Comparison of ENCODE assay signal across 8 cellular contexts in genomic region chrX:118115948-118116307, GRCh38. TPM values are rescaled to one million over a fixed set of nuclear protein-coding genes. Genes with fewer than 3 reads are reported as not detected.
DNase-seq lines count a peak whose midpoint lies in the region; ATAC-seq, FAIRE-seq and TF ChIP-seq lines count a peak whose summit lies in the region.

No MANE protein-coding gene starts in this region.

- no peak for FAIRE-seq in D721Med (lab: Jason Lieb, UNC)

- no peaks in the 10 kb centered on the region for H3K36me3 Mint-ChIP-seq in HFFc6 (ENCODE audit: low read depth)
- no peaks in the 10 kb centered on the region for H3K36me3 Mint-ChIP-seq in activated naive CD8-positive, alpha-beta T cell
- H3K36me3 Mint-ChIP-seq in stimulated activated effector memory CD8-positive, alpha-beta T cell treated with anti-CD3 and anti-CD28 coated beads, Interleukin-12 subunit alpha, Interleukin-12 subunit beta, amount 100 ng/mL, for 72 hours = no peaks in the 10 kb centered on the region

- H3K4me1 Mint-ChIP-seq in HFFc6 (ENCODE audit: low read depth) = no peaks in the 10 kb centered on the region
- H3K4me1 Mint-ChIP-seq in activated naive CD8-positive, alpha-beta T cell (ENCODE audit: low read depth) = peaks cover 10% of the 10 kb centered on the region
- peaks cover 6% of the 10 kb centered on the region for H3K4me1 Mint-ChIP-seq in stimulated activated effector memory CD8-positive, alpha-beta T cell treated with anti-CD3 and anti-CD28 coated beads, Interleukin-12 subunit alpha, Interleukin-12 subunit beta, amount 100 ng/mL, for 72 hours

- DNase-seq in HFFc6 (no peak), iPS DF 6.9 (ENCODE audit: low read depth, low spot score) (no peak), D721Med (ENCODE audit: insufficient read length, low spot score) (no peak), omental fat pad (ENCODE audit: low spot score) (no peak)
- no peak for DNase-seq in stimulated activated effector memory CD8-positive, alpha-beta T cell treated with anti-CD3 and anti-CD28 coated beads, Interleukin-12 subunit alpha, Interleukin-12 subunit beta, amount 100 ng/mL, for 72 hours (ENCODE audit: low spot score in 2 of 2)
- DNase-seq in effector memory CD4-positive, alpha-beta T cell = no peak

- no peaks in the 10 kb centered on the region for H3K9me3 ChIP-seq in iPS DF 6.9 (ENCODE audit: control insufficient read depth, insufficient read depth, low read length)
- no peaks in the 10 kb centered on the region for H3K9me3 ChIP-seq in effector memory CD4-positive, alpha-beta T cell (ENCODE audit: control insufficient read depth, low read length)

- H3K27me3 ChIP-seq in iPS DF 6.9 (ENCODE audit: control insufficient read depth, insufficient read depth, low read length) = no peaks in the 10 kb centered on the region
- no peaks in the 10 kb centered on the region for H3K27me3 ChIP-seq in effector memory CD4-positive, alpha-beta T cell (replicated peaks; ENCODE audit: control insufficient read depth, insufficient read depth, low read length, poor library complexity, severe bottlenecking)

- TF ChIP-seq CTCF in HFFc6 (IDR thresholded peaks at IDR 0.05) (no peak), D721Med (IDR thresholded peaks at IDR 0.05; ENCODE audit: insufficient read depth, missing control alignments) (no peak), omental fat pad (IDR thresholded peaks at IDR 0.05) (no peak)

- H3K27ac Mint-ChIP-seq in HFFc6 = no peak overlapping the region
- H3K27ac Mint-ChIP-seq in activated naive CD8-positive, alpha-beta T cell = peak overlapping the region; percentile 72
- H3K27ac Mint-ChIP-seq in stimulated activated effector memory CD8-positive, alpha-beta T cell treated with anti-CD3 and anti-CD28 coated beads, Interleukin-12 subunit alpha, Interleukin-12 subunit beta, amount 100 ng/mL, for 72 hours = no peak overlapping the region

- peak overlapping the region; percentile 81; the same call in 1 of the 2 replicates for H3K4me3 ChIP-seq in iPS DF 6.9 (ENCODE audit: low read length)
- no peak overlapping the region for H3K4me3 ChIP-seq in effector memory CD4-positive, alpha-beta T cell (ENCODE audit: insufficient read depth, low read depth, low read length, poor library complexity, severe bottlenecking)

- no peak for ATAC-seq in stimulated activated effector memory CD8-positive, alpha-beta T cell treated with anti-CD3 and anti-CD28 coated beads, Interleukin-12 subunit alpha, Interleukin-12 subunit beta, amount 100 ng/mL, for 72 hours
- no peak for ATAC-seq in HG02884 (IDR thresholded peaks at IDR 0.05; ENCODE audit: unreplicated experiment)
- ATAC-seq in omental fat pad (ENCODE audit: low FRiP score) = no peak

- no peaks in the 10 kb centered on the region; the same call in none of the 2 replicates for H3K27me3 Mint-ChIP-seq in HFFc6 (ENCODE audit: insufficient read depth)
- H3K27me3 Mint-ChIP-seq in activated naive CD8-positive, alpha-beta T cell = peaks cover 5% of the 10 kb centered on the region

- peak overlapping the region; percentile 73 for H3K4me3 Mint-ChIP-seq in HFFc6
- H3K4me3 Mint-ChIP-seq in activated naive CD8-positive, alpha-beta T cell = peak overlapping the region; percentile 80
- H3K4me3 Mint-ChIP-seq in stimulated activated effector memory CD8-positive, alpha-beta T cell treated with anti-CD3 and anti-CD28 coated beads, Interleukin-12 subunit alpha, Interleukin-12 subunit beta, amount 100 ng/mL, for 72 hours = peak overlapping the region; percentile 50

- no CpG with 5 or more reads among the region's 11 CpGs for WGBS in iPS DF 6.9 (ENCODE audit: insufficient coverage, insufficient read length)

- H3K27ac ChIP-seq in iPS DF 6.9 (ENCODE audit: low read length) = no peak overlapping the region
- no peak overlapping the region for H3K27ac ChIP-seq in effector memory CD4-positive, alpha-beta T cell (ENCODE audit: insufficient read depth, low read length, poor library complexity, severe bottlenecking)

- H3K9me3 Mint-ChIP-seq in HFFc6 = no peaks in the 10 kb centered on the region
- H3K9me3 Mint-ChIP-seq in activated naive CD8-positive, alpha-beta T cell (ENCODE audit: low read depth) = no peaks in the 10 kb centered on the region
- H3K9me3 Mint-ChIP-seq in stimulated activated effector memory CD8-positive, alpha-beta T cell treated with anti-CD3 and anti-CD28 coated beads, Interleukin-12 subunit alpha, Interleukin-12 subunit beta, amount 100 ng/mL, for 72 hours = no peaks in the 10 kb centered on the region

- H3K36me3 ChIP-seq in iPS DF 6.9 (ENCODE audit: control insufficient read depth, insufficient read depth, low read length) = no peaks in the 10 kb centered on the region
- H3K36me3 ChIP-seq in effector memory CD4-positive, alpha-beta T cell (ENCODE audit: control insufficient read depth, insufficient read depth, low read length) = no peaks in the 10 kb centered on the region

- no peaks in the 10 kb centered on the region for H3K4me1 ChIP-seq in iPS DF 6.9 (ENCODE audit: control insufficient read depth, insufficient read depth, low read length)
- H3K4me1 ChIP-seq in effector memory CD4-positive, alpha-beta T cell (ENCODE audit: control insufficient read depth, insufficient read depth, low read length, poor library complexity, severe bottlenecking) = no peaks in the 10 kb centered on the region

RNA-seq across cellular contexts. Expression of gene KLHL13, which starts 0.7 kb away (rescaled TPM):
- under 1 TPM in 3 of 6 experiments, not detected in 3; 0.05 to 0.14 (median 0.07) TPM for total RNA-seq in HFFc6 (2021; fragmentation: NEBNext Ultra II Directional; extraction: Animal tissue kit (Norgen Biotek cat#: 25700))
- total RNA-seq in omental fat pad = 1 to 10 TPM; 1.2 to 5.2 (median 2.0) TPM
